Comparison of ENCODE assay signal across 8 cellular contexts in the genomic region with DNA sequence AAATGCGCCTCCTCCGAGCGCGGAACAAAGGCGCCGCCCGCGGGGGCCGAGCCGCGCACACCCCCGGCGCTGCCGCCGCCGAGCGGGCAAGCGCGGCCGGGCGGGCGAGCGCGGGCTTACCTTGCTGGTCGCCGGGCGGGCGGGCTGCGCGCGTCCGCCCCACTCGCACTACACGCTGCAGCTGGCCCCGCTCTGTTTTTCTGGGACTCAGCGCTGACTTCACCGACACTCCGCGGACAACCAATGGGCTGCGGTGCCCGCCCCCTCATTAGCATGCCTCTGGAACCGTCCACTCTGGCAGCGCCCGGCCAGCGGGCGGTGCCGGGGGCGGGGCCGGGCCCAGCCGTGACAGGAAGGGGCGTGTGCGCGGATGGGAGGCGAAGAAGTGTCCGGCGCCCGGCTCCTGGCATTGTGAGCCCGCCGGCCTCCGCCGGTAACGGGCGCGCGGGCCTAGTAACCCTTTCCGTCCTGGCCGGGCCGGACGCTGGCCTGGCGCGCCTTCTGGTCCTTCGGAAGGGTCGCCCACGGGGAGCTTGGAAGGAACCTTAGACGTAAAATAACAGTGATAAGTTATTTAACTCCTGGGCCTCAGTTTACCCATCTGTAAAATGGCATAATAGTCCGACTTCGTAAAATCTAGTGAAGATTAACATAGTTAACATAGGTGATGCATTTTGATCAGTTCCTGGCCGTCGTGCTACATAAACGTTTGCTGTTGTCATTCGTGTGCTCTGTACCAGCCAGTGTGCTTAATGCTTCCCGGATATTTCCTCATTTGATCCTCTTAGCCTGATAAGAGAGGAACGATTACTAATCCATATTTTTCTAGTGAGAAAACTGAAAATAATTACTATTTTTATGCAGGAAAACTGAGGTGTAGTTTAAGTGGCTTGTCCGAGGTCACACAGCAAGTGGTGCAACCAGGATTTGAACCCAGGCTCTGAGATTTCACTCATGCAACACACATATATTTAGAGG. TPM values are rescaled to one million over a fixed set of nuclear protein-coding genes. Genes with fewer than 3 reads are reported as not detected.
DNase-seq lines count a peak whose midpoint lies in the region; ATAC-seq lines count a peak whose summit lies in the region.

A gene (minus strand): TSS at position 172 of the 978 bp plus-strand sequence. CDS start 120,236 bp downstream, outside the sequence.

- H3K4me1 ChIP-seq in CD8-positive, alpha-beta memory T cell (ENCODE audit: insufficient read depth, low read length) = peaks cover 9% of the 10 kb centered on the region
- H3K4me1 ChIP-seq in effector memory CD4-positive, alpha-beta T cell (ENCODE audit: control insufficient read depth, insufficient read depth, low read length, poor library complexity, severe bottlenecking) = peaks cover 6% of the 10 kb centered on the region

- H3K4me3 ChIP-seq in CD8-positive, alpha-beta memory T cell (ENCODE audit: low read length) = peak within 1 kb of the TSS; percentile 95
- H3K4me3 ChIP-seq in effector memory CD4-positive, alpha-beta T cell (ENCODE audit: insufficient read depth, low read depth, low read length, poor library complexity, severe bottlenecking) = peak within 1 kb of the TSS; percentile 91

- POLR2A ChIA-PET in CD8-positive, alpha-beta memory T cell (lab: Charles Lee) = no interaction called here

- no peaks in the 10 kb centered on the region for H3K9me3 ChIP-seq in CD8-positive, alpha-beta memory T cell (ENCODE audit: low read length)
- H3K9me3 ChIP-seq in effector memory CD4-positive, alpha-beta T cell (ENCODE audit: control insufficient read depth, low read length) = no peaks in the 10 kb centered on the region

- peak within 1 kb of the TSS; percentile 90 to 100 (median 99) for H3K4me3 Mint-ChIP-seq in CD8-positive, alpha-beta memory T cell
- H3K4me3 Mint-ChIP-seq in memory B cell = peak within 1 kb of the TSS; percentile 97

- peak within 1 kb of the TSS; percentile 34 to 99 (median 96) for H3K27ac Mint-ChIP-seq in CD8-positive, alpha-beta memory T cell
- H3K27ac Mint-ChIP-seq in memory B cell = peak within 1 kb of the TSS; percentile 58

- no peaks in the 10 kb centered on the region for H3K9me3 Mint-ChIP-seq in CD8-positive, alpha-beta memory T cell
- no peaks in the 10 kb centered on the region for H3K9me3 Mint-ChIP-seq in memory B cell

- peaks cover 7 to 20% (median 15%) of the 10 kb centered on the region in 3 donors for H3K4me1 Mint-ChIP-seq in CD8-positive, alpha-beta memory T cell
- H3K4me1 Mint-ChIP-seq in memory B cell = peaks cover 4% of the 10 kb centered on the region

- H3K27me3 Mint-ChIP-seq in CD8-positive, alpha-beta memory T cell = peaks cover 3 to 8% of the 10 kb centered on the region in 2 donors
- H3K27me3 Mint-ChIP-seq in memory B cell = peaks cover 4% of the 10 kb centered on the region

- no peaks in the 10 kb centered on the region for H3K27me3 ChIP-seq in CD8-positive, alpha-beta memory T cell (ENCODE audit: insufficient read depth, low read length, poor library complexity, severe bottlenecking)
- H3K27me3 ChIP-seq in effector memory CD4-positive, alpha-beta T cell (replicated peaks; ENCODE audit: control insufficient read depth, insufficient read depth, low read length, poor library complexity, severe bottlenecking) = no peaks in the 10 kb centered on the region

- H3K36me3 Mint-ChIP-seq in CD8-positive, alpha-beta memory T cell = peaks cover 0 to 6% (median 1%) of the 10 kb centered on the region in 3 donors
- H3K36me3 Mint-ChIP-seq in memory B cell = no peaks in the 10 kb centered on the region

- no peaks in the 10 kb centered on the region for H3K36me3 ChIP-seq in CD8-positive, alpha-beta memory T cell (ENCODE audit: insufficient read depth, low read length)
- H3K36me3 ChIP-seq in effector memory CD4-positive, alpha-beta T cell (ENCODE audit: control insufficient read depth, insufficient read depth, low read length) = no peaks in the 10 kb centered on the region

- DNase-seq in CD8-positive, alpha-beta memory T cell = peak; percentile 86 to 91 (median 87)
- peak; percentile 95 for DNase-seq in HT-29 (ENCODE audit: low spot score)
- DNase-seq in NK-92 treated with Interleukin-12 subunit alpha and Interleukin-12 subunit beta, amount 100 ng/mL, for 24 hours (lab: John Stamatoyannopoulos, UW) = peak; percentile 83
- DNase-seq in activated CD8-positive, alpha-beta memory T cell treated with anti-CD3 and anti-CD28 coated beads for 48 hours (ENCODE audit: low read depth in 2 of 3, low spot score in 2 of 3) = peak; percentile 40 to 80 (median 64)
- DNase-seq in effector memory CD4-positive, alpha-beta T cell = peak; percentile 79 to 87 (median 84)
- DNase-seq in memory B cell (ENCODE audit: low spot score in 2 of 2) = peak; percentile 63 to 72
- DNase-seq in stimulated activated CD4-positive, alpha-beta T cell treated with anti-CD3 and anti-CD28 coated beads, TNF-alpha, amount 100 ng/mL, for 48 hours (ENCODE audit: low read depth in 3 of 3) = peak; percentile 67 to 72 (median 70)

- H3K27ac ChIP-seq in CD8-positive, alpha-beta memory T cell (ENCODE audit: low read depth, low read length) = peak within 1 kb of the TSS; percentile 59
- peak within 1 kb of the TSS; percentile 25 for H3K27ac ChIP-seq in effector memory CD4-positive, alpha-beta T cell (ENCODE audit: insufficient read depth, low read length, poor library complexity, severe bottlenecking)

- ATAC-seq in GM21367 (IDR thresholded peaks at IDR 0.05; ENCODE audit: unreplicated experiment) (peak; percentile 98), memory B cell (ENCODE audit: low read depth) (peak; percentile 94)

- CTCF ChIA-PET in CD8-positive, alpha-beta memory T cell (lab: Charles Lee) = no interaction called here

RNA-seq across cellular contexts. Expression of the gene that starts here (rescaled TPM):
- 1 to 10 TPM in 1 of 2 experiments, under 1 TPM in 1; 0.92 to 1.7 TPM for total RNA-seq in CD8-positive, alpha-beta memory T cell
- 0.28 TPM for polyA plus RNA-seq in CD8-positive, alpha-beta memory T cell
- total RNA-seq in HT-29 (2014; rRNA removed; shearing (Covaris generic)) = 0.21 and 1.3 TPM in 2 replicates

Comparison
In these comparisons a context has a peak if more than half of its experiments do, and no peak if none do; other contexts are left out.
1. Peak in every context shown above with its lines: DNase-seq, ATAC-seq, H3K4me3 ChIP-seq and H3K27ac ChIP-seq.